In the genomic region with DNA sequence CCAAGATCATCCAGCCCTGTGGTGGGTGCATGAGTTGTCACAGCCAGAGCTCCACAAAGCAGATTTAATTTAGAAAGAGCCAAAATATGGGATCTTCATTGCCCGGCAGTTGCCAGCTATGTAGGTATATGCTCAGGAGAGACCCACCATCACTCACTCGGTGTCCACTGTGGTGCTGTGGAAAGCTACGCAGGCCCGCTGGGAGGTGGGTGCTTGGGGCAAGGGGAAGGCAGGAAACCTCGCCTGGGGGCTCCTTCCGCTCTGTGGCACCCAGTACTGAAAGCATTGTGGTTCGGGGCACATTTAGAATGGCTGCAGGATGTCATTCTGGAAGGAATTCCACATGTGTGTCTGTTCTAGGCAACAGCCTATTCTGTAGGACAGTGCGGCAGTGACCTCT, we compare ENCODE assay signal across 18 cellular contexts.
A peak's percentile ranks its signal among the peaks of the same experiment; 100 is the strongest.
DNase-seq lines count a peak whose midpoint lies in the region; ATAC-seq, FAIRE-seq and TF ChIP-seq lines count a peak whose summit lies in the region.
"Had no signal": no experiment of that assay in that cellular context is flagged by ENCODE, and none has a peak within 500 bp of the region (broad histone marks: within the 10 kb centered on the region; RNA-seq: fewer than 3 reads in every experiment).

No MANE protein-coding gene starts in this region.

- peak; percentile 51 for DNase-seq in H7
- DNase-seq in kidney, result peak; percentile 40
- DNase-seq in spleen, result peak; percentile 33
- no peak for DNase-seq in SKM-1 treated with dmso at 0.1 percent for 144 hours (lab: John Stamatoyannopoulos, UW; ENCODE audit: unreplicated experiment)
- no peak for DNase-seq in globus pallidus (ENCODE audit: low spot score)
- DNase-seq: CD8-positive, alpha-beta T cell; COR-L47; DMS153; DMS79 treated with DMSO at 0.1 percent for 48 hours; EL; H9 had no signal

- H3K27ac ChIP-seq in BLaER1, result no peak overlapping the region
- no peak overlapping the region for H3K27ac ChIP-seq in kidney (ENCODE audit: low read depth in 2 of 2, low read length in 2 of 2)
- H3K27ac ChIP-seq in spleen, result no peak overlapping the region

- WGBS in spleen, 5 donors, result 85 to 91% (median 88%) methylated on average over 8 of the region's 8 CpGs

- intact Hi-C loops in kidney (cut with DNase I), result no loop called here
- intact Hi-C loops in spleen (cut with DNase I; ENCODE audit: low total_unique reads), result no loop called here

- H3K36me3 ChIP-seq in BLaER1 (no peaks in the 10 kb centered on the region), H7 (replicated peaks; ENCODE audit: control insufficient read depth, insufficient read depth, low read length) (no peaks in the 10 kb centered on the region), kidney (ENCODE audit: control insufficient read depth in 1 of 2, insufficient read depth in 2 of 2, low read length in 2 of 2) (no peaks in the 10 kb centered on the region), spleen (no peaks in the 10 kb centered on the region)

- H3K4me3 ChIP-seq in BLaER1 (no peak overlapping the region), H7 (ENCODE audit: insufficient read depth, low read depth, low read length) (no peak overlapping the region), kidney (ENCODE audit: low read length in 2 of 2) (no peak overlapping the region), spleen (no peak overlapping the region)
- H3K4me3 ChIP-seq: GM23338 had no signal

- no peak for FAIRE-seq in kidney (lab: Jason Lieb, UNC)
- FAIRE-seq: A204.1, D721Med, G401.6, GM12891 had no signal

- TF ChIP-seq CTCF in kidney (IDR thresholded peaks at IDR 0.05; ENCODE audit: borderline replicate concordance, extremely low read depth, insufficient read depth) (no peak), spleen (IDR thresholded peaks at IDR 0.05 in 8 of 11, conservative IDR thresholded peaks at IDR 0.05 in 3 of 11) (no peak)

- peak overlapping the region; percentile 86 for H3K4me2 ChIP-seq in BLaER1
- H3K4me2 ChIP-seq: GM23338 had no signal

- TF ChIP-seq POLR2A in spleen (IDR thresholded peaks at IDR 0.05), result no peak

- H3K27me3 ChIP-seq in BLaER1 (peaks cover 60% of the 10 kb centered on the region), H7 (ENCODE audit: control insufficient read depth, insufficient read depth, low read length) (no peaks in the 10 kb centered on the region; the same call in 1 of the 2 replicates), spleen (replicated peaks in 1 of 7) (peaks cover 0 to 46% (median 0%) of the 10 kb centered on the region in 7 donors)

- H3K9ac ChIP-seq in BLaER1 (no peak overlapping the region), kidney (ENCODE audit: low read length in 2 of 2) (no peak overlapping the region)

- peaks cover 55% of the 10 kb centered on the region for H4K20me1 ChIP-seq in BLaER1

- peaks cover 78% of the 10 kb centered on the region for H3K4me1 ChIP-seq in BLaER1
- H3K4me1 ChIP-seq in kidney (ENCODE audit: control insufficient read depth in 1 of 2, insufficient read depth in 1 of 2, low read depth in 1 of 2, low read length in 2 of 2), result no peaks in the 10 kb centered on the region
- H3K4me1 ChIP-seq in spleen, result peaks cover 0 to 9% (median 0%) of the 10 kb centered on the region in 6 donors

- ATAC-seq in HG02763 (IDR thresholded peaks at IDR 0.05; ENCODE audit: unreplicated experiment), result no peak
- ATAC-seq: CD8-positive, alpha-beta T cell; GM23338 had no signal

- H3K9me3 ChIP-seq in BLaER1 (no peaks in the 10 kb centered on the region), kidney (ENCODE audit: control insufficient read depth in 1 of 2, low read length in 2 of 2) (no peaks in the 10 kb centered on the region), spleen (no peaks in the 10 kb centered on the region)

Comparison
In these comparisons a context has a peak if more than half of its experiments do, and no peak if none do; other contexts are left out.
1. DNase-seq: peak in H7 (single experiment), kidney (single experiment) and spleen (single experiment); none in SKM-1 treated with dmso at 0.1 percent for 144 hours (single experiment) and globus pallidus (single experiment).